ENCODE assay signal across 17 cellular contexts in the genomic region with DNA sequence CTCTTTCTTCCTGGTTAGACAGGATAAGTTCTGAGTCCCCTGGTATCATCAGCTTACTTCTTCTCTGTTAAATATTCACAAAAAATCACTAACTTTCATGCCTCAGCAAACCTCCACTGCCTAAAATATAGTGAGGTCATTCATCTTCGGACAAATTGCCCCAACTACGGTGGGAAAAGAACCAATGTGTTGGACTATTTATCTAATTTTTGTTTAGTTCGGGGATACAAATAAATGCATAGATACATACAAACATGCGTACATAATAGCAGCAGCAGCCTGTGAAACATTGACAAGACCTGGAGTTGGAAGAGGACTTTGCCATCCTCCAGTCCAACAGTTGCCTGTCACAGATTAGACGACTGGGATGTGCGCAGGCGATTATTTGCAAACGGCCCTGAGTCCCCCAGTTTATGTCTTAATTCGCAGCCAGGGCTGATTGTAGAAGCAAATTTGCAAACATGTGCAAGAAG. TPM values are rescaled to one million over a fixed set of nuclear protein-coding genes. Genes with fewer than 3 reads are reported as not detected.
DNase-seq lines count a peak whose midpoint lies in the region; ATAC-seq and TF ChIP-seq lines count a peak whose summit lies in the region.
"Had no signal": no experiment of that assay in that cellular context is flagged by ENCODE, and none has a peak within 500 bp of the region (broad histone marks: within the 10 kb centered on the region; RNA-seq: fewer than 3 reads in every experiment).

No MANE protein-coding gene starts in this region.

- in situ Hi-C loops in Caki2 (cut with HindIII; ENCODE audit: low pct_unique_long_range_greater_than_20kb, low sequenced_read_pairs): no loop called here
- in situ Hi-C loops in mammary epithelial cell (cut with MboI; ENCODE audit: low sequenced_read_pairs in 2 of 2): no loop called here

- no peak overlapping the region for H3K27ac Mint-ChIP-seq in activated naive CD4-positive, alpha-beta T cell treated with anti-CD3 and anti-CD28 coated beads for 36 hours
- H3K27ac Mint-ChIP-seq: activated naive CD8-positive, alpha-beta T cell treated with anti-CD3 and anti-CD28 coated beads for 36 hours; GM23338 had no signal

- CTCF ChIA-PET in mammary epithelial cell (lab: Charles Lee; ENCODE audit: low non-redundant PET): no interaction called here
- CTCF ChIA-PET in activated naive CD4-positive, alpha-beta T cell treated with anti-CD3 and anti-CD28 coated beads for 36 hours (lab: Charles Lee): interaction anchor here (0.7 kb wide), 1 partner anchor 418 kb away, joined by 3 read pairs; no protein-coding TSS in a partner anchor

- peaks cover 13% of the 10 kb centered on the region for H3K4me1 Mint-ChIP-seq in activated naive CD4-positive, alpha-beta T cell treated with anti-CD3 and anti-CD28 coated beads for 36 hours (ENCODE audit: low read depth)

- no peak for ATAC-seq in GM21515 (IDR thresholded peaks at IDR 0.05; ENCODE audit: unreplicated experiment)
- ATAC-seq: GM23338 had no signal

- DNase-seq in Caki2 (ENCODE audit: low read depth): peak; percentile 72
- no peak for DNase-seq in mammary epithelial cell
- peak; percentile 83 for DNase-seq in kidney tubule cell (ENCODE audit: low spot score)
- DNase-seq in NCI-H187 treated with DMSO at 0.1 percent for 48 hours (lab: John Stamatoyannopoulos, UW): no peak
- no peak for DNase-seq in activated naive CD4-positive, alpha-beta T cell treated with anti-CD3 and anti-CD28 coated beads for 36 hours
- no peak for DNase-seq in SHP77 treated with DMSO at 0.1 percent for 48 hours (lab: John Stamatoyannopoulos, UW)
- DNase-seq: activated CD4-positive, alpha-beta T cell treated with anti-CD3 and anti-CD28 coated beads for 48 hours; activated naive CD8-positive, alpha-beta T cell treated with anti-CD3 and anti-CD28 coated beads for 36 hours; colonic mucosa; NCI-H146; NCI-H774; SJCRH30 had no signal

- H3K4me3 Mint-ChIP-seq in activated naive CD4-positive, alpha-beta T cell treated with anti-CD3 and anti-CD28 coated beads for 36 hours: no peak overlapping the region
- H3K4me3 Mint-ChIP-seq: activated naive CD8-positive, alpha-beta T cell treated with anti-CD3 and anti-CD28 coated beads for 36 hours; brain; GM23338 had no signal

- TF ChIP-seq CTCF in mammary epithelial cell (conservative IDR thresholded peaks at IDR 0.05 in 1 of 2, IDR thresholded peaks at IDR 0.05 in 1 of 2; ENCODE audit: extremely low read depth in 1 of 2, insufficient read depth in 1 of 2, low read depth in 1 of 2, low read length in 2 of 2): no peak

- H3K79me2 ChIP-seq in mammary epithelial cell (ENCODE audit: insufficient read depth, low read length): peaks cover 91% of the 10 kb centered on the region

- no peaks in the 10 kb centered on the region for H4K20me1 ChIP-seq in mammary epithelial cell (ENCODE audit: insufficient read depth, low read length)

- no peaks in the 10 kb centered on the region for H3K36me3 Mint-ChIP-seq in activated naive CD4-positive, alpha-beta T cell treated with anti-CD3 and anti-CD28 coated beads for 36 hours (ENCODE audit: low read depth)
- H3K36me3 Mint-ChIP-seq: activated naive CD8-positive, alpha-beta T cell treated with anti-CD3 and anti-CD28 coated beads for 36 hours; brain had no signal

- peaks cover 26% of the 10 kb centered on the region for H3K36me3 ChIP-seq in mammary epithelial cell (ENCODE audit: insufficient read depth, low read length)
- H3K36me3 ChIP-seq in skeletal muscle satellite cell (ENCODE audit: insufficient read depth, low read length): peaks cover 17% of the 10 kb centered on the region
- H3K36me3 ChIP-seq: colonic mucosa, SJCRH30 had no signal

- intact Hi-C loops in mammary epithelial cell (cut with micrococcal nuclease): no loop called here
- intact Hi-C loops in activated naive CD4-positive, alpha-beta T cell treated with anti-CD3 and anti-CD28 coated beads for 36 hours (cut with micrococcal nuclease): no loop called here

- peaks cover 6% of the 10 kb centered on the region for H3K27me3 Mint-ChIP-seq in activated naive CD4-positive, alpha-beta T cell treated with anti-CD3 and anti-CD28 coated beads for 36 hours (ENCODE audit: low read depth)
- H3K27me3 Mint-ChIP-seq: brain had no signal

- peak overlapping the region; percentile 97 for H3K27ac ChIP-seq in mammary epithelial cell (ENCODE audit: insufficient read depth, low read depth, low read length)
- H3K27ac ChIP-seq: colonic mucosa, SJCRH30 had no signal

- dilution Hi-C loops in mammary epithelial cell (cut with HindIII; ENCODE audit: low sequenced_read_pairs): no loop called here

- no peaks in the 10 kb centered on the region for H3K9me3 Mint-ChIP-seq in activated naive CD4-positive, alpha-beta T cell treated with anti-CD3 and anti-CD28 coated beads for 36 hours
- H3K9me3 Mint-ChIP-seq: brain, GM23338 had no signal

- H3K4me3 ChIP-seq in mammary epithelial cell (replicated peaks in 1 of 3; ENCODE audit: insufficient read depth in 1 of 3, low read depth in 2 of 3, low read length in 3 of 3) (no peak overlapping the region), skeletal muscle satellite cell (ENCODE audit: low read length) (no peak overlapping the region)
- H3K4me3 ChIP-seq: colonic mucosa, GM23338, SJCRH30 had no signal

- no TSS peak for BruUV-seq in mammary epithelial cell (replicated peaks; lab: Mats Ljungman, UMichigan)

- H3K4me2 ChIP-seq in mammary epithelial cell (ENCODE audit: insufficient read depth, low read depth, low read length) (no peak overlapping the region), skeletal muscle satellite cell (ENCODE audit: low read length) (peak overlapping the region; percentile 30)
- H3K4me2 ChIP-seq: GM23338 had no signal

- H3K4me1 ChIP-seq in mammary epithelial cell (ENCODE audit: insufficient read depth, low read length) (peaks cover 71% of the 10 kb centered on the region), skeletal muscle satellite cell (ENCODE audit: control insufficient read depth, insufficient read depth, low read length) (peaks cover 93% of the 10 kb centered on the region)

- no peaks in the 10 kb centered on the region for H3K9me3 ChIP-seq in mammary epithelial cell (replicated peaks; ENCODE audit: insufficient read depth, low read length)
- H3K9me3 ChIP-seq in skeletal muscle satellite cell (replicated peaks; ENCODE audit: low read length): no peaks in the 10 kb centered on the region
- H3K9me3 ChIP-seq: colonic mucosa had no signal

- H3K9ac ChIP-seq in mammary epithelial cell (ENCODE audit: insufficient read depth, low read length): no peak overlapping the region
- peak overlapping the region; percentile 29 for H3K9ac ChIP-seq in skeletal muscle satellite cell (ENCODE audit: low read depth, low read length)

- 91% methylated on average over 9 of the region's 9 CpGs for WGBS in mammary epithelial cell (ENCODE audit: low coverage, missing lambda C conversion rate)

- no peaks in the 10 kb centered on the region for H3K27me3 ChIP-seq in mammary epithelial cell (ENCODE audit: insufficient read depth, low read length)
- H3K27me3 ChIP-seq in skeletal muscle satellite cell (ENCODE audit: control insufficient read depth, insufficient read depth, low read length): no peaks in the 10 kb centered on the region
- H3K27me3 ChIP-seq: colonic mucosa, SJCRH30 had no signal

- no peak overlapping the region for H2AFZ ChIP-seq in mammary epithelial cell (ENCODE audit: low read depth, low read length)
- H2AFZ ChIP-seq: GM23338 had no signal

RNA-seq across cellular contexts. Expression of gene EGFR, which starts 51.5 kb away (rescaled TPM):
- 52.7 and 53.3 TPM in 2 replicates for total RNA-seq in Caki2 (2014; rRNA removed; shearing (Covaris generic); ENCODE audit: low replicate concordance)
- total RNA-seq in mammary epithelial cell: 100 to 1,000 TPM; 304 to 534 TPM
- 169 TPM for polyA plus RNA-seq in mammary epithelial cell
- 379 TPM for polyA minus RNA-seq in mammary epithelial cell
- 89.1 and 114 TPM in 2 replicates for total RNA-seq in skeletal muscle satellite cell (2012; rRNA removed)
- total RNA-seq in activated naive CD4-positive, alpha-beta T cell treated with anti-CD3 and anti-CD28 coated beads for 36 hours: not detected
- total RNA-seq: activated naive CD8-positive, alpha-beta T cell treated with anti-CD3 and anti-CD28 coated beads for 36 hours; T-helper 1 cell treated with Interleukin-12 subunit alpha and Interleukin-12 subunit beta and Interleukin-4 antibody, amounts not matched to agents 30 ng/mL and 1 ng/mL, for 36 hours had no signal

Comparison
In these comparisons a context has a peak if more than half of its experiments do, and no peak if none do; other contexts are left out.
1. DNase-seq: peak in Caki2 (single experiment) and kidney tubule cell (single experiment); none in mammary epithelial cell (single experiment), NCI-H187 treated with DMSO at 0.1 percent for 48 hours (single experiment), activated naive CD4-positive, alpha-beta T cell treated with anti-CD3 and anti-CD28 coated beads for 36 hours (single experiment) and SHP77 treated with DMSO at 0.1 percent for 48 hours (single experiment).
2. RNA of gene EGFR, which starts 51.5 kb away (total RNA-seq): 304 to 534 TPM in mammary epithelial cell and 52.7 to 53.3 TPM in Caki2; not detected in activated naive CD4-positive, alpha-beta T cell treated with anti-CD3 and anti-CD28 coated beads for 36 hours; every median in the first group is over 10 times any median in the second.